Comparison of ENCODE assay signal across 1 cellular context in genomic region chr11:8080674-8081590, GRCh38.
TF ChIP-seq lines count a peak whose summit lies in the region.

Gene TUB, plus strand, starts transcription at chr11:8081211. Its CDS starts 300 bp downstream, at chr11:8081511.

TF ChIP-seq in GM12878, 131 proteins besides CTCF, POLR2A, EP300 and RAD21 (continued from another document):
- TF ChIP-seq ZBTB4 (CRISPR knock-in tag; IDR thresholded peaks at IDR 0.05) = no peak
- TF ChIP-seq RBBP5 (conservative IDR thresholded peaks at IDR 0.05) = no peak
- no peak for TF ChIP-seq NBN (IDR thresholded peaks at IDR 0.05)
- TF ChIP-seq ZBTB40 (IDR thresholded peaks at IDR 0.05; ENCODE audit: borderline replicate concordance) = no peak
- TF ChIP-seq MXI1 (IDR thresholded peaks at IDR 0.05; ENCODE audit: low read depth, low read length) = no peak
- TF ChIP-seq ZNF217 (IDR thresholded peaks at IDR 0.05) = no peak
- TF ChIP-seq TCF7 (IDR thresholded peaks at IDR 0.05; ENCODE audit: borderline replicate concordance) = no peak
- TF ChIP-seq POLR2AphosphoS5 (IDR thresholded peaks at IDR 0.05; ENCODE audit: low read length) = no peak
- TF ChIP-seq JUND (IDR thresholded peaks at IDR 0.05; ENCODE audit: low read depth, low read length) = no peak
